25 cellular contexts compared by ENCODE assay signal in genomic region chr2:164933751-164934189, GRCh38. TPM values are rescaled to one million over a fixed set of nuclear protein-coding genes. Genes with fewer than 3 reads are reported as not detected.
DNase-seq lines count a peak whose midpoint lies in the region; ATAC-seq and TF ChIP-seq lines count a peak whose summit lies in the region.
"Had no signal": no experiment of that assay in that cellular context is flagged by ENCODE, and none has a peak within 500 bp of the region (broad histone marks: within the 10 kb centered on the region; RNA-seq: fewer than 3 reads in every experiment).

No MANE protein-coding gene starts in this region.

- no TSS peak for BruUV-seq in OCI-LY7 (replicated peaks; lab: Mats Ljungman, UMichigan)

- H2BK120ac ChIP-seq in neuronal stem cell (ENCODE audit: low read depth, low read length), result no peak overlapping the region

- H2AK5ac ChIP-seq in neuronal stem cell (ENCODE audit: low read depth, low read length), result no peak overlapping the region

- H3K9me2 ChIP-seq in OCI-LY7 (ENCODE audit: insufficient read depth, low read length), result no peaks in the 10 kb centered on the region

- H3K27me3 ChIP-seq in OCI-LY3 (ENCODE audit: low read depth, low read length) (no peaks in the 10 kb centered on the region), neuronal stem cell (ENCODE audit: control insufficient read depth in 3 of 3, insufficient read depth in 3 of 3, low read depth in 1 of 3, low read length in 3 of 3) (no peaks in the 10 kb centered on the region)
- H3K27me3 ChIP-seq: colonic mucosa, transverse colon had no signal

- no peak overlapping the region for H2BK12ac ChIP-seq in neuronal stem cell (ENCODE audit: low read length)

- TF ChIP-seq CTCF in OCI-LY3 (IDR thresholded peaks at IDR 0.05; ENCODE audit: low read depth, low read length), result no peak
- no peak for TF ChIP-seq CTCF in OCI-LY7 (conservative IDR thresholded peaks at IDR 0.05; ENCODE audit: low read length)

- H3K36me3 ChIP-seq in OCI-LY3 (replicated peaks; ENCODE audit: low read depth, low read length) (no peaks in the 10 kb centered on the region), neuronal stem cell (replicated peaks in 1 of 2; ENCODE audit: control insufficient read depth in 2 of 2, insufficient read depth in 2 of 2, low read length in 2 of 2) (no peaks in the 10 kb centered on the region), OCI-LY7 (ENCODE audit: insufficient read depth, low read length) (no peaks in the 10 kb centered on the region)
- H3K36me3 ChIP-seq: colonic mucosa, prostate gland, transverse colon had no signal

- CTCF ChIA-PET in OCI-LY7 (lab: Charles Lee; ENCODE audit: unreplicated experiment), result no interaction called here

- no peak overlapping the region for H3K4me2 ChIP-seq in OCI-LY3 (ENCODE audit: low read length)
- H3K4me2 ChIP-seq in neuronal stem cell (ENCODE audit: insufficient read depth, low read length, poor library complexity, severe bottlenecking), result no peak overlapping the region
- no peak overlapping the region for H3K4me2 ChIP-seq in OCI-LY7 (ENCODE audit: low read length)

- no peak overlapping the region for H4K91ac ChIP-seq in neuronal stem cell (ENCODE audit: low read depth, low read length, poor library complexity)

- H2BK15ac ChIP-seq in neuronal stem cell (ENCODE audit: low read length), result no peak overlapping the region

- H3K9me3 ChIP-seq in OCI-LY3 (ENCODE audit: insufficient read depth, low read length) (no peaks in the 10 kb centered on the region), neuronal stem cell (replicated peaks in 1 of 2; ENCODE audit: control insufficient read depth in 2 of 2, insufficient read depth in 1 of 2, low read depth in 1 of 2, low read length in 2 of 2) (peaks cover 0 to 7% of the 10 kb centered on the region in 2 donors), OCI-LY7 (ENCODE audit: low read length) (no peaks in the 10 kb centered on the region)
- H3K9me3 ChIP-seq: colonic mucosa, prostate gland had no signal

- no peak overlapping the region for H2BK5ac ChIP-seq in neuronal stem cell (ENCODE audit: low read length)

- no peak overlapping the region for H3K4ac ChIP-seq in neuronal stem cell (ENCODE audit: low read length)

- no peak overlapping the region for H3K14ac ChIP-seq in neuronal stem cell (ENCODE audit: low read length)

- peak; percentile 94 for DNase-seq in DMS153 (lab: John Stamatoyannopoulos, UW)
- DNase-seq in NCI-H146 (lab: John Stamatoyannopoulos, UW), result peak; percentile 77
- no peak for DNase-seq in neuronal stem cell (ENCODE audit: low spot score)
- no peak for DNase-seq in stimulated activated CD4-positive, alpha-beta T cell treated with anti-CD3 and anti-CD28 coated beads, Interleukin-2, amount 100 ng/mL, for 24 hours
- no peak for DNase-seq in OCI-LY7 (ENCODE audit: low spot score)
- no peak for DNase-seq in activated naive CD4-positive, alpha-beta T cell treated with Interleukin-2 at 50 U/mL for 16 hours
- DNase-seq: activated CD4-positive, alpha-beta T cell treated with anti-CD3 and anti-CD28 coated beads for 36 hours; activated naive CD8-positive, alpha-beta T cell treated with anti-CD3 and anti-CD28 coated beads, Interleukin-2, amount 50 U/mL, for 24 hours; CD8-positive, alpha-beta memory T cell; colonic mucosa; EL; head of caudate nucleus; Karpas-422; NCI-H1105 treated with DMSO at 0.1 percent for 48 hours; NCI-H226; nephron progenitor cell; Right ventricle myocardium superior; stimulated activated CD4-positive, alpha-beta T cell treated with anti-CD3 and anti-CD28 coated beads, Interleukin-1b, Interleukin-23, amount 100 ng/mL, for 48 hours; transverse colon had no signal

- no peak overlapping the region for H4K8ac ChIP-seq in neuronal stem cell (ENCODE audit: low read depth, low read length)

- no peak for ATAC-seq in HG03457 (IDR thresholded peaks at IDR 0.05; ENCODE audit: unreplicated experiment)
- ATAC-seq: activated CD4-positive, alpha-beta T cell treated with anti-CD3 and anti-CD28 coated beads for 36 hours; activated naive CD8-positive, alpha-beta T cell treated with anti-CD3 and anti-CD28 coated beads, Interleukin-2, amount 50 U/mL, for 24 hours; left lobe of liver had no signal

- peaks cover 25% of the 10 kb centered on the region for H3K4me1 ChIP-seq in OCI-LY3 (ENCODE audit: low read length)
- H3K4me1 ChIP-seq in neuronal stem cell (ENCODE audit: control insufficient read depth in 2 of 2, insufficient read depth in 1 of 2, low read depth in 1 of 2, low read length in 2 of 2), result peaks cover 0 to 2% of the 10 kb centered on the region in 2 donors
- no peaks in the 10 kb centered on the region for H3K4me1 ChIP-seq in OCI-LY7 (ENCODE audit: insufficient read depth, low read length, poor library complexity, severe bottlenecking)
- H3K4me1 ChIP-seq: colonic mucosa, prostate gland had no signal

- peak overlapping the region; percentile 32; the same call in 1 of the 2 replicates for H2AFZ ChIP-seq in OCI-LY3 (ENCODE audit: low read depth, low read length)
- peak overlapping the region; percentile 32 for H2AFZ ChIP-seq in neuronal stem cell (ENCODE audit: low read length)
- no peak overlapping the region for H2AFZ ChIP-seq in OCI-LY7 (ENCODE audit: low read length)

- H3K23ac ChIP-seq in neuronal stem cell (ENCODE audit: low read depth, low read length, poor library complexity), result no peak overlapping the region

- H3K27ac ChIP-seq in OCI-LY3 (ENCODE audit: low read length), result no peak overlapping the region
- no peak overlapping the region for H3K27ac ChIP-seq in neuronal stem cell (replicated peaks; ENCODE audit: low read length)
- H3K27ac ChIP-seq in OCI-LY7 (ENCODE audit: low read depth, low read length, poor library complexity, severe bottlenecking), result no peak overlapping the region
- H3K27ac ChIP-seq: colonic mucosa, transverse colon had no signal

- H3K18ac ChIP-seq in neuronal stem cell (ENCODE audit: low read length), result no peak overlapping the region

- no peaks in the 10 kb centered on the region for H4K20me1 ChIP-seq in OCI-LY3 (ENCODE audit: insufficient read depth, low read length)
- no peaks in the 10 kb centered on the region for H4K20me1 ChIP-seq in OCI-LY7 (ENCODE audit: insufficient read depth, low read length)

- POLR2A ChIA-PET in OCI-LY7 (lab: Charles Lee), result interaction anchor here (1.3 to 1.5 kb wide), 2 partner anchors 9 to 19 kb away, joined by 3 read pairs; no protein-coding TSS in a partner anchor

- no CpG with 5 or more reads among the region's 2 CpGs for WGBS in neuronal stem cell (ENCODE audit: extremely low coverage in 2 of 2, insufficient read length in 2 of 2, insufficient replicate concordance in 1 of 2), 2 donors

- intact Hi-C loops in OCI-LY7 (cut with micrococcal nuclease; ENCODE audit: unreplicated experiment), result no loop called here

- H3K79me2 ChIP-seq in OCI-LY3 (ENCODE audit: low read length), result no peaks in the 10 kb centered on the region
- H3K79me2 ChIP-seq in OCI-LY7 (ENCODE audit: insufficient read depth, low read depth, low read length), result no peaks in the 10 kb centered on the region

- H3K9ac ChIP-seq in OCI-LY3 (ENCODE audit: low read length), result no peak overlapping the region
- no peak overlapping the region for H3K9ac ChIP-seq in neuronal stem cell (ENCODE audit: low read depth, low read length, poor library complexity)

- H3K4me3 ChIP-seq in OCI-LY3 (ENCODE audit: low read length) (no peak overlapping the region), neuronal stem cell (ENCODE audit: low read length in 2 of 2) (no peak overlapping the region), OCI-LY7 (ENCODE audit: low read depth, low read length, poor library complexity, severe bottlenecking) (no peak overlapping the region)
- H3K4me3 ChIP-seq: colonic mucosa, prostate gland, transverse colon had no signal

- H3K79me1 ChIP-seq in neuronal stem cell (ENCODE audit: low read depth, low read length), result no peaks in the 10 kb centered on the region

RNA-seq across cellular contexts. Expression of gene SLC38A11, which starts 21.6 kb away (rescaled TPM):
- polyA plus RNA-seq in neuronal stem cell (2013, experiment 1 of 2), result not detected
- not detected for polyA plus RNA-seq in neuronal stem cell (2013, experiment 2 of 2)
- not detected in 2 replicates for total RNA-seq in OCI-LY7 (2014; rRNA removed; shearing (Covaris generic))
- total RNA-seq in OCI-LY7 (2022), result not detected in 2 replicates
- total RNA-seq: activated CD4-positive, alpha-beta T cell treated with anti-CD3 and anti-CD28 coated beads for 36 hours; activated CD8-positive, alpha-beta memory T cell treated with anti-CD3 and anti-CD28 coated beads for 36 hours; CD8-positive, alpha-beta memory T cell; H4 had no signal
- polyA plus RNA-seq: CD8-positive, alpha-beta memory T cell had no signal

Comparison
In these comparisons a context has a peak if more than half of its experiments do, and no peak if none do; other contexts are left out.
1. DNase-seq: peak in DMS153 (single experiment) and NCI-H146 (single experiment); none in neuronal stem cell (single experiment), stimulated activated CD4-positive, alpha-beta T cell treated with anti-CD3 and anti-CD28 coated beads, Interleukin-2, amount 100 ng/mL, for 24 hours (0 of 2), OCI-LY7 (single experiment) and activated naive CD4-positive, alpha-beta T cell treated with Interleukin-2 at 50 U/mL for 16 hours (single experiment).